In genomic region chr1:10229903-10230302, GRCh38 we compare ENCODE assay signal across 20 cellular contexts.
"Had no signal": no experiment of that assay in that cellular context is flagged by ENCODE, and none has a peak within 500 bp of the region (broad histone marks: within the 10 kb centered on the region; RNA-seq: fewer than 3 reads in every experiment).

No MANE protein-coding gene starts in this region.

- H3K27me3 Mint-ChIP-seq: naive thymus-derived CD8-positive, alpha-beta T cell; stimulated activated memory B cell treated with anti-CD40 and anti-IgM and Interleukin-4, amounts not matched to agents 10 μg/mL and 1 μg/mL and 100 μg/mL, for 72 hours; stimulated activated naive CD8-positive, alpha-beta T cell treated with anti-CD3 and anti-CD28 coated beads, Interleukin-15, amount 100 ng/mL, for 72 hours; type B pancreatic cell had no signal

- H3K9me3 Mint-ChIP-seq: naive thymus-derived CD8-positive, alpha-beta T cell; stimulated activated memory B cell treated with anti-CD40 and anti-IgM and Interleukin-4, amounts not matched to agents 10 μg/mL and 1 μg/mL and 100 μg/mL, for 72 hours; stimulated activated naive CD8-positive, alpha-beta T cell treated with anti-CD3 and anti-CD28 coated beads, Interleukin-15, amount 100 ng/mL, for 72 hours; type B pancreatic cell had no signal

- H3K36me3 Mint-ChIP-seq: naive thymus-derived CD8-positive, alpha-beta T cell; stimulated activated memory B cell treated with anti-CD40 and anti-IgM and Interleukin-4, amounts not matched to agents 10 μg/mL and 1 μg/mL and 100 μg/mL, for 72 hours had no signal

- H3K27ac Mint-ChIP-seq: naive thymus-derived CD8-positive, alpha-beta T cell; stimulated activated memory B cell treated with anti-CD40 and anti-IgM and Interleukin-4, amounts not matched to agents 10 μg/mL and 1 μg/mL and 100 μg/mL, for 72 hours; stimulated activated naive CD8-positive, alpha-beta T cell treated with anti-CD3 and anti-CD28 coated beads, Interleukin-15, amount 100 ng/mL, for 72 hours; type B pancreatic cell had no signal

- H3K27me3 ChIP-seq: dorsolateral prefrontal cortex, heart left ventricle, neutrophil, spleen, testis had no signal

- H3K27ac ChIP-seq: dorsolateral prefrontal cortex, heart left ventricle, neutrophil, spleen, testis had no signal

- H3K4me3 Mint-ChIP-seq: naive thymus-derived CD8-positive, alpha-beta T cell; stimulated activated memory B cell treated with anti-CD40 and anti-IgM and Interleukin-4, amounts not matched to agents 10 μg/mL and 1 μg/mL and 100 μg/mL, for 72 hours; stimulated activated naive CD8-positive, alpha-beta T cell treated with anti-CD3 and anti-CD28 coated beads, Interleukin-15, amount 100 ng/mL, for 72 hours; type B pancreatic cell had no signal

- H3K4me3 ChIP-seq: dorsolateral prefrontal cortex, heart left ventricle, mucosa of descending colon, spleen, testis had no signal

- DNase-seq: cortex of kidney; dorsolateral prefrontal cortex; effector CD8-positive, alpha-beta T cell; foreskin melanocyte; heart left ventricle; hippocampal formation; mucosa of descending colon; naive thymus-derived CD8-positive, alpha-beta T cell; spleen; stimulated activated CD4-positive, alpha-beta T cell treated with anti-CD3 and anti-CD28 coated beads, Interleukin-15, amount 100 ng/mL, for 24 hours; stimulated activated CD4-positive, alpha-beta T cell treated with anti-CD3 and anti-CD28 coated beads, Interleukin-1b, Interleukin-23, amount 100 ng/mL, for 48 hours; stimulated activated CD4-positive, alpha-beta T cell treated with anti-CD3 and anti-CD28 coated beads, Interleukin-4, amount 100 ng/mL, for 24 hours; stimulated activated naive CD8-positive, alpha-beta T cell treated with anti-CD3 and anti-CD28 coated beads, Interleukin-15, amount 100 ng/mL, for 72 hours; testis had no signal

- FAIRE-seq: urothelium cell line had no signal

- H3K9me3 ChIP-seq: heart left ventricle, mucosa of descending colon, neutrophil, spleen, testis had no signal

- H3K4me1 ChIP-seq: testis had no signal

- ATAC-seq: heart left ventricle; left lobe of liver; mucosa of descending colon; naive thymus-derived CD8-positive, alpha-beta T cell; sciatic nerve; stimulated activated memory B cell treated with anti-CD40 and anti-IgM and Interleukin-4, amounts not matched to agents 10 μg/mL and 1 μg/mL and 100 μg/mL, for 72 hours; stimulated activated naive CD8-positive, alpha-beta T cell treated with anti-CD3 and anti-CD28 coated beads, Interleukin-15, amount 100 ng/mL, for 72 hours had no signal

- H3K4me1 Mint-ChIP-seq: stimulated activated naive CD8-positive, alpha-beta T cell treated with anti-CD3 and anti-CD28 coated beads, Interleukin-15, amount 100 ng/mL, for 72 hours had no signal
